8 cellular contexts compared by ENCODE assay signal in genomic region chr1:21508580-21509350, GRCh38. TPM values are rescaled to one million over a fixed set of nuclear protein-coding genes. Genes with fewer than 3 reads are reported as not detected.
DNase-seq lines count a peak whose midpoint lies in the region; ATAC-seq, FAIRE-seq and TF ChIP-seq lines count a peak whose summit lies in the region.

No MANE protein-coding gene starts in this region.

- CTCF ChIA-PET in BJ (lab: Yijun Ruan, JAX): interaction anchor here (0.6 to 7.7 kb wide), 15 partner anchors 8 to 938 kb away, joined by 3 to 69 read pairs (median 6); no protein-coding TSS in a partner anchor

- no peaks in the 10 kb centered on the region for H3K9me2 ChIP-seq in SU-DHL-6 (replicated peaks; ENCODE audit: insufficient read depth, low read length)

- no peak for ATAC-seq in GM21390 (IDR thresholded peaks at IDR 0.05; ENCODE audit: unreplicated experiment)

- peak overlapping the region; percentile 37; the same call in 1 of the 2 replicates for H3K9ac ChIP-seq in SU-DHL-6 (ENCODE audit: low read length)

- H3K4me2 ChIP-seq in SU-DHL-6 (ENCODE audit: low read depth, low read length, poor library complexity, severe bottlenecking): peak overlapping the region; percentile 50

- H3K27ac ChIP-seq in SU-DHL-6 (ENCODE audit: low read depth, low read length): no peak overlapping the region
- no peak overlapping the region for H3K27ac ChIP-seq in iPS DF 6.9 (ENCODE audit: low read length)
- no peak overlapping the region for H3K27ac ChIP-seq in small intestine (ENCODE audit: low read depth in 1 of 2, low read length in 1 of 2)

- DNase-seq in BJ (ENCODE audit: low read depth): no peak
- DNase-seq in HK-2 (ENCODE audit: unreplicated experiment): peak; percentile 58
- peak; percentile 19 for DNase-seq in amniotic stem cell (lab: John Stamatoyannopoulos, UW)
- DNase-seq in iPS DF 6.9 (ENCODE audit: low read depth, low spot score): peak; percentile 71
- DNase-seq in small intestine: peak; percentile 26
- no peak for DNase-seq in NCI-H2107 treated with DMSO at 0.1 percent for 48 hours (lab: John Stamatoyannopoulos, UW; ENCODE audit: unreplicated experiment)

- H3K4me1 ChIP-seq in iPS DF 6.9 (ENCODE audit: control insufficient read depth, insufficient read depth, low read length) (peaks cover 3% of the 10 kb centered on the region; the same call in 1 of the 2 replicates), small intestine (ENCODE audit: control insufficient read depth in 2 of 2, insufficient read depth in 1 of 2, low read depth in 1 of 2, low read length in 1 of 2) (no peaks in the 10 kb centered on the region)

- FAIRE-seq in small intestine (lab: Jason Lieb, UNC): no peak

- POLR2A ChIA-PET in BJ (lab: Charles Lee): no interaction called here

- H3K27me3 ChIP-seq in BJ (ENCODE audit: control insufficient read depth, insufficient read depth, low read length): peaks cover 22% of the 10 kb centered on the region
- no peaks in the 10 kb centered on the region for H3K27me3 ChIP-seq in SU-DHL-6 (ENCODE audit: low read length)
- no peaks in the 10 kb centered on the region; the same call in 1 of the 2 replicates for H3K27me3 ChIP-seq in iPS DF 6.9 (ENCODE audit: control insufficient read depth, insufficient read depth, low read length)
- H3K27me3 ChIP-seq in small intestine (ENCODE audit: control insufficient read depth in 2 of 2, insufficient read depth in 2 of 2, low read length in 2 of 2): peaks cover 7 to 11% of the 10 kb centered on the region in 2 donors

- H2AFZ ChIP-seq in SU-DHL-6 (ENCODE audit: low read depth, low read length, severe bottlenecking): peak overlapping the region; percentile 80

- H3K79me2 ChIP-seq in SU-DHL-6 (ENCODE audit: insufficient read depth, low read length): peaks cover 16% of the 10 kb centered on the region

- H3K36me3 ChIP-seq in BJ (ENCODE audit: control insufficient read depth, insufficient read depth, low read length): no peaks in the 10 kb centered on the region
- H3K36me3 ChIP-seq in SU-DHL-6 (ENCODE audit: low read length): no peaks in the 10 kb centered on the region
- no peaks in the 10 kb centered on the region for H3K36me3 ChIP-seq in iPS DF 6.9 (ENCODE audit: control insufficient read depth, insufficient read depth, low read length)
- no peaks in the 10 kb centered on the region for H3K36me3 ChIP-seq in small intestine (ENCODE audit: control insufficient read depth in 2 of 2, insufficient read depth in 2 of 2, low read length in 2 of 2)

- peak overlapping the region; percentile 25 for H3K4me3 ChIP-seq in BJ (ENCODE audit: low read depth, low read length)
- H3K4me3 ChIP-seq in SU-DHL-6 (ENCODE audit: insufficient read depth, low read length, poor library complexity, severe bottlenecking): no peak overlapping the region
- H3K4me3 ChIP-seq in iPS DF 6.9 (ENCODE audit: low read length): no peak overlapping the region; the same call in 1 of the 2 replicates
- no peak overlapping the region for H3K4me3 ChIP-seq in small intestine (ENCODE audit: low read depth in 1 of 2, low read length in 2 of 2)

- WGBS in iPS DF 6.9 (ENCODE audit: insufficient coverage, insufficient read length): no CpG with 5 or more reads among the region's 45 CpGs
- WGBS in small intestine, 3 donors: 9 to 13% (median 11%) methylated on average over 24 to 41 of the region's 45 CpGs

- H3F3A ChIP-seq in SU-DHL-6 (ENCODE audit: insufficient read depth): peaks cover 8% of the 10 kb centered on the region

- H3K9me3 ChIP-seq in SU-DHL-6 (ENCODE audit: insufficient read depth, low read length) (no peaks in the 10 kb centered on the region), iPS DF 6.9 (ENCODE audit: control insufficient read depth, insufficient read depth, low read length) (no peaks in the 10 kb centered on the region), small intestine (ENCODE audit: control insufficient read depth, low read depth) (no peaks in the 10 kb centered on the region)

- TF ChIP-seq CTCF in BJ (IDR thresholded peaks at IDR 0.05; ENCODE audit: insufficient read depth, low read depth, low read length) (peak; percentile 57), SU-DHL-6 (IDR thresholded peaks at IDR 0.05; ENCODE audit: insufficient read depth, low read length, poor library complexity, severe bottlenecking) (no peak)

- no peaks in the 10 kb centered on the region for H4K20me1 ChIP-seq in SU-DHL-6 (ENCODE audit: low read depth, low read length)

RNA-seq across cellular contexts. Expression of gene ALPL, which starts 0.5 kb away (rescaled TPM):
- polyA plus RNA-seq in BJ (2011; rRNA removed): 0.28 and 0.45 TPM in 2 replicates
- polyA minus RNA-seq in BJ (2011; rRNA and poly(A)+ RNA removed): 0.14 and 0.15 TPM in 2 replicates
- 1 to 10 TPM in 2 of 3 donors, under 1 TPM in 1; 0.89 to 3.0 (median 2.6) TPM for polyA plus RNA-seq in small intestine

Comparison
In these comparisons a context has a peak if more than half of its experiments do, and no peak if none do; other contexts are left out.
1. DNase-seq: peak in HK-2 (single experiment), amniotic stem cell (single experiment), iPS DF 6.9 (single experiment) and small intestine (single experiment); none in BJ (single experiment) and NCI-H2107 treated with DMSO at 0.1 percent for 48 hours (single experiment).